ENCODE assay signal across 11 cellular contexts in the genomic region with DNA sequence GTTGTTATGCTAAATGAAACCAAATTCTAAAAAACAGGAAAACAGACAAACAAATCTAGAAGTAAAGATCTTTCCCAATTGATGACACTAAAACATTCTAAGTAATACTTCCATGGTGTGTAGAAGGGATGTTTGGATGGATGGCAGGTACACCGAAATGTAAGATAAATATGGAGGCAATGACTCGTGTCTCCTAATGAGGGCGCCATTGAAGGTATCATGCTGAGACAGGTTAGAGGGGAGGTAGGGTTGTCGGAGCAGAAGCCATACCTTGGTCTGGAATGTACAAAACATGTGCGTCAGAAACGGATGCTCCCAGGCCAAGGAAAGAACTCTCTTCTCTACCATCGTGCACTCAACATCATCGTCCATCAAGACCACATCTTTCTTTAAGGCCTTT.
"Had no signal": no experiment of that assay in that cellular context is flagged by ENCODE, and none has a peak within 500 bp of the region (broad histone marks: within the 10 kb centered on the region; RNA-seq: fewer than 3 reads in every experiment).

No MANE protein-coding gene starts in this region.

- H3K4me3 Mint-ChIP-seq: effector memory CD8-positive, alpha-beta T cell; stimulated activated naive CD8-positive, alpha-beta T cell treated with anti-CD3 and anti-CD28 coated beads, Interleukin-15, amount 100 ng/mL, for 72 hours; type B pancreatic cell had no signal

- H3K27me3 ChIP-seq: adrenal gland, gastrocnemius medialis, sigmoid colon, spleen had no signal

- DNase-seq: activated CD4-positive, alpha-beta T cell treated with anti-CD3 and anti-CD28 coated beads for 4 hours; adrenal gland; dermis blood vessel endothelial cell; effector memory CD8-positive, alpha-beta T cell; gastrocnemius medialis; left ventricle myocardium inferior; mesenchymal stem cell; sigmoid colon; spleen; stimulated activated naive CD8-positive, alpha-beta T cell treated with anti-CD3 and anti-CD28 coated beads, Interleukin-15, amount 100 ng/mL, for 72 hours had no signal

- H3K4me3 ChIP-seq: adrenal gland, gastrocnemius medialis, left ventricle myocardium inferior, sigmoid colon, spleen had no signal

- H3K27ac ChIP-seq: adrenal gland, gastrocnemius medialis, left ventricle myocardium inferior, sigmoid colon, spleen had no signal

- H3K27me3 Mint-ChIP-seq: effector memory CD8-positive, alpha-beta T cell; stimulated activated naive CD8-positive, alpha-beta T cell treated with anti-CD3 and anti-CD28 coated beads, Interleukin-15, amount 100 ng/mL, for 72 hours had no signal

- H3K27ac Mint-ChIP-seq: stimulated activated naive CD8-positive, alpha-beta T cell treated with anti-CD3 and anti-CD28 coated beads, Interleukin-15, amount 100 ng/mL, for 72 hours; type B pancreatic cell had no signal

- ATAC-seq: effector memory CD8-positive, alpha-beta T cell; gastrocnemius medialis; stimulated activated naive CD8-positive, alpha-beta T cell treated with anti-CD3 and anti-CD28 coated beads, Interleukin-15, amount 100 ng/mL, for 72 hours had no signal

- H3K4me1 ChIP-seq: adrenal gland, left ventricle myocardium inferior, sigmoid colon had no signal

- H3K9me3 Mint-ChIP-seq: effector memory CD8-positive, alpha-beta T cell; type B pancreatic cell had no signal

- H3K36me3 ChIP-seq: adrenal gland, left ventricle myocardium inferior, sigmoid colon had no signal

- H3K9me3 ChIP-seq: adrenal gland, gastrocnemius medialis, left ventricle myocardium inferior, sigmoid colon, spleen had no signal
